Comparison of ENCODE assay signal across 10 cellular contexts in the genomic region with DNA sequence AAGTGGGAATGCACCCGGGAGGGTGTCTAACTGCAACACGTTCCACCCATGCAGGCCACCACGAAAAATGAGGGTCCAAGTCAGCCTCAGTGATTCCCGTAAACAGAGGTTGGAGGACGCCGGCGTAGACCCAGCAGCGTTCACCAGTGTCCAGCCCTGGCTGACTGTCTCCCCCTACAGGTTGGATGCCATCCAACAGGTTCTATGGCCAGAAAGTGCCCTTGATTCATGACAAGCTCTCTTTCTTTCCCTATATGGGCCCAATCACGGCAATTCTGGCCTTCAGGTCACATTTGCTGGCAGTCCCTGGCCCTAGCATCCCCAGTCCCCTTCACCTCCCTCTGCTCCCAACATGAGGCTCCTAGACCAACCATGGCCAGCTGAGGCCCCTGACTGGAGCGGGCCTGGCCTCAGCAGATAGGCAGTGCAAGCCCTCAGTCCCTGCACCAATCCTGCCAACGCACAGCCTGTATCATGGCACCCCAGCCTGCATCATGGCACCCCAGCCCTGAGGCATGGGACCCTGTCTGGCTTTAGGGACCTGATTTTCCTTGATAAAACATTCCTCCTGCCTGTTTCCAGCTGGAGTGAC.
DNase-seq lines count a peak whose midpoint lies in the region; ATAC-seq and TF ChIP-seq lines count a peak whose summit lies in the region.
"Had no signal": no experiment of that assay in that cellular context is flagged by ENCODE, and none has a peak within 500 bp of the region (broad histone marks: within the 10 kb centered on the region; RNA-seq: fewer than 3 reads in every experiment).

No MANE protein-coding gene starts in this region.

- no peaks in the 10 kb centered on the region for H3K36me3 ChIP-seq in cardiac muscle cell
- no peaks in the 10 kb centered on the region for H3K36me3 ChIP-seq in Panc1 (ENCODE audit: control insufficient read depth, insufficient read depth, low read length)
- no peaks in the 10 kb centered on the region for H3K36me3 ChIP-seq in transverse colon
- H3K36me3 ChIP-seq: upper lobe of left lung had no signal

- H3K4me3 ChIP-seq in cardiac muscle cell (no peak overlapping the region), Panc1 (ENCODE audit: low read depth in 2 of 2, low read length in 2 of 2) (no peak overlapping the region), transverse colon (no peak overlapping the region)
- H3K4me3 ChIP-seq: upper lobe of left lung had no signal

- H3K27ac ChIP-seq in cardiac muscle cell, result no peak overlapping the region
- H3K27ac ChIP-seq in Panc1 (ENCODE audit: low read length), result no peak overlapping the region
- H3K27ac ChIP-seq in transverse colon, result no peak overlapping the region
- H3K27ac ChIP-seq: upper lobe of left lung had no signal

- peak; percentile 43 for TF ChIP-seq CTCF in cardiac muscle cell (IDR thresholded peaks at IDR 0.05; ENCODE audit: low read depth, low read length)
- TF ChIP-seq CTCF in Panc1 (IDR thresholded peaks at IDR 0.05), result peak; percentile 85
- peak in 3 of 5 experiments; percentile 28 to 35 (median 34) for TF ChIP-seq CTCF in transverse colon (IDR thresholded peaks at IDR 0.05)

- POLR2A ChIA-PET in Panc1 (lab: Charles Lee), result no interaction called here

- intact Hi-C loops in left cardiac atrium (cut with DNase I), result no loop called here
- intact Hi-C loops in Panc1 (cut with micrococcal nuclease; ENCODE audit: unreplicated experiment), result no loop called here
- intact Hi-C loops in transverse colon (cut with DNase I; ENCODE audit: low total_unique reads), result no loop called here

- H3K27me3 ChIP-seq in cardiac muscle cell (no peaks in the 10 kb centered on the region), Panc1 (ENCODE audit: control insufficient read depth, insufficient read depth, low read length) (no peaks in the 10 kb centered on the region), transverse colon (no peaks in the 10 kb centered on the region)
- H3K27me3 ChIP-seq: upper lobe of left lung had no signal

- ATAC-seq in left cardiac atrium (no peak), Panc1 (peak; percentile 79), GM18519 (IDR thresholded peaks at IDR 0.05; ENCODE audit: low FRiP score, unreplicated experiment) (no peak)

- CTCF ChIA-PET in Panc1 (lab: Charles Lee), result no interaction called here

- H3K9me3 ChIP-seq in cardiac muscle cell (ENCODE audit: low read depth), result no peaks in the 10 kb centered on the region
- no peaks in the 10 kb centered on the region for H3K9me3 ChIP-seq in Panc1 (ENCODE audit: control insufficient read depth, insufficient read depth, low read depth, low read length)
- no peaks in the 10 kb centered on the region for H3K9me3 ChIP-seq in transverse colon
- H3K9me3 ChIP-seq: upper lobe of left lung had no signal

- H3K4me1 ChIP-seq in cardiac muscle cell (ENCODE audit: low read depth) (no peaks in the 10 kb centered on the region), Panc1 (ENCODE audit: control insufficient read depth, insufficient read depth, low read length) (no peaks in the 10 kb centered on the region), transverse colon (no peaks in the 10 kb centered on the region)
- H3K4me1 ChIP-seq: upper lobe of left lung had no signal

- no peak for TF ChIP-seq POLR2A in transverse colon (IDR thresholded peaks at IDR 0.05)

- in situ Hi-C loops in Panc1 (cut with HindIII; ENCODE audit: low pct_unique_long_range_greater_than_20kb, low sequenced_read_pairs), result no loop called here
- in situ Hi-C loops in transverse colon (cut with MboI; ENCODE audit: low pct_ligation_motif_present in 1 of 4, low pct_unique_long_range_greater_than_20kb in 1 of 4, low sequenced_read_pairs in 3 of 4), result no loop called here

- no TSS peak for BruUV-seq in Panc1 (replicated peaks; lab: Mats Ljungman, UMichigan)

- peak; percentile 18 to 54 for DNase-seq in cardiac muscle cell (ENCODE audit: low read depth in 1 of 2, low spot score in 1 of 2)
- DNase-seq in left cardiac atrium, result no peak
- DNase-seq in Panc1 (ENCODE audit: low read depth, low spot score), result peak; percentile 4
- peak; percentile 30 for DNase-seq in iPS DF 4.7 (ENCODE audit: extremely low read depth, low spot score)
- no peak for DNase-seq in transverse colon
- DNase-seq in AG08395 (ENCODE audit: low spot score), result no peak
- DNase-seq in GDM1 (lab: John Stamatoyannopoulos, UW), result no peak
- DNase-seq: NCI-H1105, upper lobe of left lung had no signal

- 92% methylated on average over 11 of the region's 11 CpGs; no CpG with 5 or more reads in 1 of the 2 donors for WGBS in transverse colon (ENCODE audit: low coverage in 1 of 2), 2 donors

- no peak for TF ChIP-seq EP300 in transverse colon (IDR thresholded peaks at IDR 0.05; ENCODE audit: low read depth)

Comparison
In these comparisons a context has a peak if more than half of its experiments do, and no peak if none do; other contexts are left out.
1. DNase-seq: peak in cardiac muscle cell (2 of 2), Panc1 (single experiment) and iPS DF 4.7 (single experiment); none in left cardiac atrium (single experiment), transverse colon (single experiment), AG08395 (single experiment) and GDM1 (single experiment).
2. CTCF ChIP-seq: peak in every context shown above with its lines; median percentile 85 in Panc1; 43 in cardiac muscle cell; 34 in transverse colon.